Comparison of ENCODE assay signal across 8 cellular contexts in the genomic region with DNA sequence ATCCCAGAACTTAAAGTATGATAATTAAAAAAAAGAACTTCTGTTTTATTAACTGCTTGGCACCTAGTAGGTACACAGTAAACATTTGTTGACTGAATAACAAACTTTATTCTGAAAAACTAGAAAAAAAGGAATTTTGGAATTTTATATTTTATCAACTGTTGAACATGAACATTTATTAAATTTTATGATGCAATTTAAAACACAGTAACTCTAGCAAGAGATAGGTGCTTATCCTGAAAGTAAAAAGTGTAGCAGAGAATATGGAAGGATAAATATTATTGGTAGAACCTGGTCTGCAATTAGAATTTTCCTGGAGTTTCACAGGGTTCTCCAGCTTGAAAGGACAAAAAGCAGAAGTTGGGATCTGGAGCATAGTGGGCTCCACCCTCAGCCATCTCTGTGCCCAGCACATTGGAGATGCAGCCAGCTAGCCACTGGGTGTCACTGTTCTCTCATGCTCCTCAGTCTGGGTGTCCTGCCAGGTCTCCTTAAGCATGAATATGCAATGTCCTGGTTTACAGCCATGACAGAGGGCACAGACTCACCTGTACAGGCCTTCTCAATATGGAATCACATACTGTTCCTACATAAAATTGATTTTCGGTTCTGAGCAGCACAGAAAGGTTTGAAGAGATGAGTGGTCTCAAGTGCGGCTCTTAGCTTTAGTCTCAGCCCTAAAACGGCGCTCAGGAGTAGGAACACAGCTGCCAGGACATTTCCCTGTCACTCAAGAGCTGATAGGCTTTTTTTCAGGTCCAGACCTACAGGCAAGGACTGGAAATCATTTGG. TPM values are rescaled to one million over a fixed set of nuclear protein-coding genes. Genes with fewer than 3 reads are reported as not detected.
DNase-seq lines count a peak whose midpoint lies in the region; ATAC-seq and TF ChIP-seq lines count a peak whose summit lies in the region.

No MANE protein-coding gene starts in this region.

- TF ChIP-seq CTCF in GM23338 (conservative IDR thresholded peaks at IDR 0.05; ENCODE audit: low read depth in 2 of 2) (peak; percentile 88 to 98), foreskin fibroblast (IDR thresholded peaks at IDR 0.05; ENCODE audit: low read depth, low read length) (peak; percentile 77), omental fat pad (IDR thresholded peaks at IDR 0.05) (no peak), type B pancreatic cell (conservative IDR thresholded peaks at IDR 0.05) (peak; percentile 81)

- H4K20me1 ChIP-seq in GM23338 (replicated peaks; ENCODE audit: insufficient read depth) (no peaks in the 10 kb centered on the region), Karpas-422 (ENCODE audit: insufficient read depth, low read depth, low read length) (no peaks in the 10 kb centered on the region)

- DNase-seq in GDM1 (lab: John Stamatoyannopoulos, UW), result peak; percentile 65
- peak; percentile 90 for DNase-seq in GM23338 (ENCODE audit: low spot score)
- peak; percentile 91 for DNase-seq in Karpas-422
- DNase-seq in OCI-M1 (lab: John Stamatoyannopoulos, UW), result peak; percentile 90
- peak; percentile 67 to 68 for DNase-seq in activated T-cell treated with anti-CD3 and anti-CD28 coated beads, Interleukin-2, amount 50 U/mL, for 48 hours
- DNase-seq in foreskin fibroblast, result peak; percentile 43 to 81
- DNase-seq in omental fat pad (ENCODE audit: low spot score), result no peak
- DNase-seq in type B pancreatic cell (ENCODE audit: extremely low spot score, unreplicated experiment), result no peak

- H3K79me2 ChIP-seq in GM23338 (replicated peaks; ENCODE audit: insufficient read depth), result no peaks in the 10 kb centered on the region
- H3K79me2 ChIP-seq in Karpas-422 (ENCODE audit: low read length), result no peaks in the 10 kb centered on the region

- no peaks in the 10 kb centered on the region for H3F3A ChIP-seq in GM23338 (replicated peaks; ENCODE audit: low read depth)

- H3K27me3 Mint-ChIP-seq in GM23338 (ENCODE audit: insufficient read depth, low read depth, poor library complexity) (peaks cover 2% of the 10 kb centered on the region), type B pancreatic cell (peaks cover 11% of the 10 kb centered on the region)

- H3K4me1 Mint-ChIP-seq in GM23338 (peaks cover 11% of the 10 kb centered on the region), type B pancreatic cell (ENCODE audit: unreplicated experiment) (no peaks in the 10 kb centered on the region)

- H3K4me1 ChIP-seq in GM23338 (ENCODE audit: insufficient read depth) (no peaks in the 10 kb centered on the region; the same call in 1 of the 2 replicates), Karpas-422 (ENCODE audit: low read length) (no peaks in the 10 kb centered on the region)

- H3K4me3 ChIP-seq in GM23338, result no peak overlapping the region
- no peak overlapping the region for H3K4me3 ChIP-seq in Karpas-422 (ENCODE audit: low read length)
- H3K4me3 ChIP-seq in foreskin fibroblast (ENCODE audit: low read depth in 1 of 2, low read length in 2 of 2), result no peak overlapping the region

- H2AFZ ChIP-seq in GM23338 (no peak overlapping the region; the same call in 1 of the 2 replicates), Karpas-422 (ENCODE audit: low read length) (no peak overlapping the region)

- ATAC-seq in GM23338 (peak; percentile 100), omental fat pad (ENCODE audit: low FRiP score) (peak; percentile 23)

- H3K9me2 ChIP-seq in GM23338 (ENCODE audit: insufficient read depth), result no peaks in the 10 kb centered on the region
- H3K9me2 ChIP-seq in Karpas-422 (replicated peaks; ENCODE audit: insufficient read depth, low read length), result no peaks in the 10 kb centered on the region

- no peaks in the 10 kb centered on the region for H3K9me3 ChIP-seq in Karpas-422 (ENCODE audit: low read length)

- H3K4me2 ChIP-seq in GM23338 (no peak overlapping the region), Karpas-422 (ENCODE audit: low read depth, low read length, poor library complexity, severe bottlenecking) (no peak overlapping the region)

- H3K27ac ChIP-seq in GM23338 (ENCODE audit: low read depth) (no peak overlapping the region), Karpas-422 (ENCODE audit: low read length) (no peak overlapping the region)

- H3K27me3 ChIP-seq in GM23338 (ENCODE audit: insufficient read depth) (no peaks in the 10 kb centered on the region), Karpas-422 (ENCODE audit: low read length) (no peaks in the 10 kb centered on the region)

- H3K36me3 ChIP-seq in GM23338 (ENCODE audit: insufficient read depth) (no peaks in the 10 kb centered on the region), Karpas-422 (ENCODE audit: insufficient read depth, low read length) (no peaks in the 10 kb centered on the region)

- H3K4me3 Mint-ChIP-seq in GM23338, result no peak overlapping the region
- H3K4me3 Mint-ChIP-seq in type B pancreatic cell, result no peak overlapping the region

- H3K9me3 Mint-ChIP-seq in GM23338, result peaks cover 10% of the 10 kb centered on the region
- H3K9me3 Mint-ChIP-seq in type B pancreatic cell, result peaks cover under 1% of the 10 kb centered on the region

- peaks cover 2% of the 10 kb centered on the region; the same call in 1 of the 3 replicates for H3K36me3 Mint-ChIP-seq in GM23338 (ENCODE audit: low read depth)
- no peaks in the 10 kb centered on the region for H3K36me3 Mint-ChIP-seq in type B pancreatic cell

- peak overlapping the region; percentile 77; the same call in 1 of the 2 replicates for H3K27ac Mint-ChIP-seq in GM23338
- no peak overlapping the region for H3K27ac Mint-ChIP-seq in type B pancreatic cell

- no peak overlapping the region for H3K9ac ChIP-seq in Karpas-422 (ENCODE audit: low read length)

TF ChIP-seq in GM23338, 12 proteins besides CTCF, POLR2A, EP300 and RAD21 (continues in another document):
- no peak for TF ChIP-seq NANOG (IDR thresholded peaks at IDR 0.05; ENCODE audit: borderline replicate concordance)
- TF ChIP-seq, protein P1, sequence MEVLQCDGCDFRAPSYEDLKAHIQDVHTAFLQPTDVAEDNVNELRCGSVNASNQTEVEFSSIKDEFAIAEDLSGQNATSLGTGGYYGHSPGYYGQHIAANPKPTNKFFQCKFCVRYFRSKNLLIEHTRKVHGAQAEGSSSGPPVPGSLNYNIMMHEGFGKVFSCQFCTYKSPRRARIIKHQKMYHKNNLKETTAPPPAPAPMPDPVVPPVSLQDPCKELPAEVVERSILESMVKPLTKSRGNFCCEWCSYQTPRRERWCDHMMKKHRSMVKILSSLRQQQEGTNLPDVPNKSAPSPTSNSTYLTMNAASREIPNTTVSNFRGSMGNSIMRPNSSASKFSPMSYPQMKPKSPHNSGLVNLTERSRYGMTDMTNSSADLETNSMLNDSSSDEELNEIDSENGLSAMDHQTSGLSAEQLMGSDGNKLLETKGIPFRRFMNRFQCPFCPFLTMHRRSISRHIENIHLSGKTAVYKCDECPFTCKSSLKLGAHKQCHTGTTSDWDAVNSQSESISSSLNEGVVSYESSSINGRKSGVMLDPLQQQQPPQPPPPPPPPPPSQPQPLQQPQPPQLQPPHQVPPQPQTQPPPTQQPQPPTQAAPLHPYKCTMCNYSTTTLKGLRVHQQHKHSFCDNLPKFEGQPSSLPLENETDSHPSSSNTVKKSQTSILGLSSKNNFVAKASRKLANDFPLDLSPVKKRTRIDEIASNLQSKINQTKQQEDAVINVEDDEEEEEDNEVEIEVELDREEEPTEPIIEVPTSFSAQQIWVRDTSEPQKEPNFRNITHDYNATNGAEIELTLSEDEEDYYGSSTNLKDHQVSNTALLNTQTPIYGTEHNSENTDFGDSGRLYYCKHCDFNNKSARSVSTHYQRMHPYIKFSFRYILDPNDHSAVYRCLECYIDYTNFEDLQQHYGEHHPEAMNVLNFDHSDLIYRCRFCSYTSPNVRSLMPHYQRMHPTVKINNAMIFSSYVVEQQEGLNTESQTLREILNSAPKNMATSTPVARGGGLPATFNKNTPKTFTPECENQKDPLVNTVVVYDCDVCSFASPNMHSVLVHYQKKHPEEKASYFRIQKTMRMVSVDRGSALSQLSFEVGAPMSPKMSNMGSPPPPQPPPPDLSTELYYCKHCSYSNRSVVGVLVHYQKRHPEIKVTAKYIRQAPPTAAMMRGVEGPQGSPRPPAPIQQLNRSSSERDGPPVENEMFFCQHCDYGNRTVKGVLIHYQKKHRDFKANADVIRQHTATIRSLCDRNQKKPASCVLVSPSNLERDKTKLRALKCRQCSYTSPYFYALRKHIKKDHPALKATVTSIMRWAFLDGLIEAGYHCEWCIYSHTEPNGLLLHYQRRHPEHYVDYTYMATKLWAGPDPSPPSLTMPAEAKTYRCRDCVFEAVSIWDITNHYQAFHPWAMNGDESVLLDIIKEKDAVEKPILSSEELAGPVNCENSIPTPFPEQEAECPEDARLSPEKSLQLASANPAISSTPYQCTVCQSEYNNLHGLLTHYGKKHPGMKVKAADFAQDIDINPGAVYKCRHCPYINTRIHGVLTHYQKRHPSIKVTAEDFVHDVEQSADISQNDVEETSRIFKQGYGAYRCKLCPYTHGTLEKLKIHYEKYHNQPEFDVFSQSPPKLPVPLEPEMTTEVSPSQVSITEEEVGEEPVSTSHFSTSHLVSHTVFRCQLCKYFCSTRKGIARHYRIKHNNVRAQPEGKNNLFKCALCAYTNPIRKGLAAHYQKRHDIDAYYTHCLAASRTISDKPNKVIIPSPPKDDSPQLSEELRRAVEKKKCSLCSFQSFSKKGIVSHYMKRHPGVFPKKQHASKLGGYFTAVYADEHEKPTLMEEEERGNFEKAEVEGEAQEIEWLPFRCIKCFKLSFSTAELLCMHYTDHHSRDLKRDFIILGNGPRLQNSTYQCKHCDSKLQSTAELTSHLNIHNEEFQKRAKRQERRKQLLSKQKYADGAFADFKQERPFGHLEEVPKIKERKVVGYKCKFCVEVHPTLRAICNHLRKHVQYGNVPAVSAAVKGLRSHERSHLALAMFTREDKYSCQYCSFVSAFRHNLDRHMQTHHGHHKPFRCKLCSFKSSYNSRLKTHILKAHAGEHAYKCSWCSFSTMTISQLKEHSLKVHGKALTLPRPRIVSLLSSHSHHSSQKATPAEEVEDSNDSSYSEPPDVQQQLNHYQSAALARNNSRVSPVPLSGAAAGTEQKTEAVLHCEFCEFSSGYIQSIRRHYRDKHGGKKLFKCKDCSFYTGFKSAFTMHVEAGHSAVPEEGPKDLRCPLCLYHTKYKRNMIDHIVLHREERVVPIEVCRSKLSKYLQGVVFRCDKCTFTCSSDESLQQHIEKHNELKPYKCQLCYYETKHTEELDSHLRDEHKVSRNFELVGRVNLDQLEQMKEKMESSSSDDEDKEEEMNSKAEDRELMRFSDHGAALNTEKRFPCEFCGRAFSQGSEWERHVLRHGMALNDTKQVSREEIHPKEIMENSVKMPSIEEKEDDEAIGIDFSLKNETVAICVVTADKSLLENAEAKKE (CRISPR knock-in tag; IDR thresholded peaks at IDR 0.05), result peak; percentile 71; the same call in 1 of the 2 replicates

RNA-seq across cellular contexts. Expression of a gene that starts 31.7 kb away (rescaled TPM):
- total RNA-seq in GM23338 (2014; rRNA removed; shearing (Covaris generic)), result 2.4 and 3.5 TPM in 2 replicates
- 1.2 and 2.6 TPM in 2 replicates for polyA plus RNA-seq in GM23338 (2016; fragmentation: Nextera tagmentation; extraction: Ambion mirVana)
- not detected in 2 replicates for total RNA-seq in Karpas-422 (2014; rRNA removed; shearing (Covaris generic); ENCODE audit: low replicate concordance)
- total RNA-seq in omental fat pad (1 to 10 TPM; 1.1 to 4.6 (median 1.4) TPM), type B pancreatic cell (ENCODE audit: low replicate concordance) (0.90 and 1.7 TPM in 2 replicates)

Comparison
In these comparisons a context has a peak if more than half of its experiments do, and no peak if none do; other contexts are left out.
1. DNase-seq: peak in GDM1 (single experiment), GM23338 (single experiment), Karpas-422 (single experiment), OCI-M1 (single experiment), activated T-cell treated with anti-CD3 and anti-CD28 coated beads, Interleukin-2, amount 50 U/mL, for 48 hours (2 of 2) and foreskin fibroblast (2 of 2); none in omental fat pad (single experiment) and type B pancreatic cell (single experiment).
2. CTCF ChIP-seq: peak in GM23338 (2 of 2), foreskin fibroblast (single experiment) and type B pancreatic cell (single experiment); none in omental fat pad (0 of 3).